23 cellular contexts compared by ENCODE assay signal in genomic region chr2:132950986-132951385, GRCh38.
DNase-seq lines count a peak whose midpoint lies in the region; ATAC-seq and TF ChIP-seq lines count a peak whose summit lies in the region.
"Had no signal": no experiment of that assay in that cellular context is flagged by ENCODE, and none has a peak within 500 bp of the region (broad histone marks: within the 10 kb centered on the region; RNA-seq: fewer than 3 reads in every experiment).

No MANE protein-coding gene starts in this region.

- H3K36me3 ChIP-seq in endodermal cell (ENCODE audit: control insufficient read depth, insufficient read depth, low read length) = no peaks in the 10 kb centered on the region
- H3K36me3 ChIP-seq: Peyer's patch, SJCRH30 had no signal

- no peak overlapping the region for H3K27ac Mint-ChIP-seq in endodermal cell
- peak overlapping the region; percentile 35 for H3K27ac Mint-ChIP-seq in nephron progenitor cell
- H3K27ac Mint-ChIP-seq: CD8-positive, alpha-beta memory T cell had no signal

- 79 to 80% methylated on average over 4 to 5 of the region's 5 CpGs for WGBS in endodermal cell (ENCODE audit: insufficient coverage in 1 of 2, insufficient read length in 1 of 2), 2 experiments

- H3K4me3 Mint-ChIP-seq in endodermal cell (no peak overlapping the region), nephron progenitor cell (no peak overlapping the region)
- H3K4me3 Mint-ChIP-seq: CD8-positive, alpha-beta memory T cell had no signal

- H3K4me3 ChIP-seq in endodermal cell (ENCODE audit: low read length) = no peak overlapping the region
- H3K4me3 ChIP-seq: Peyer's patch, SJCRH30 had no signal

- H3K27me3 Mint-ChIP-seq in endodermal cell (ENCODE audit: insufficient read depth) (peaks cover 1% of the 10 kb centered on the region), nephron progenitor cell (ENCODE audit: low read depth, poor library complexity) (no peaks in the 10 kb centered on the region)
- H3K27me3 Mint-ChIP-seq: CD8-positive, alpha-beta memory T cell had no signal

- ATAC-seq in stimulated activated naive CD8-positive, alpha-beta T cell treated with anti-CD3 and anti-CD28 coated beads, Interleukin-15, Interleukin-2, amounts not matched to agents 100 U/mL and 50 U/mL, for 24 hours = no peak

- no peaks in the 10 kb centered on the region for H3K9me3 Mint-ChIP-seq in endodermal cell
- no peaks in the 10 kb centered on the region for H3K9me3 Mint-ChIP-seq in nephron progenitor cell

- no peaks in the 10 kb centered on the region for H3K36me3 Mint-ChIP-seq in endodermal cell (ENCODE audit: low read depth)
- no peaks in the 10 kb centered on the region for H3K36me3 Mint-ChIP-seq in nephron progenitor cell (ENCODE audit: low read depth)
- H3K36me3 Mint-ChIP-seq: CD8-positive, alpha-beta memory T cell had no signal

- no peak for TF ChIP-seq CTCF in endodermal cell (conservative IDR thresholded peaks at IDR 0.05)
- no peak for TF ChIP-seq CTCF in nephron progenitor cell (IDR thresholded peaks at IDR 0.05)

- peaks cover 16% of the 10 kb centered on the region for H3K4me1 Mint-ChIP-seq in endodermal cell
- H3K4me1 Mint-ChIP-seq in nephron progenitor cell = peaks cover 55% of the 10 kb centered on the region
- H3K4me1 Mint-ChIP-seq: CD8-positive, alpha-beta memory T cell had no signal

- peak overlapping the region; percentile 66 for H3K27ac ChIP-seq in endodermal cell (ENCODE audit: low read depth, low read length)
- H3K27ac ChIP-seq: Peyer's patch, SJCRH30 had no signal

- H3K27me3 ChIP-seq in endodermal cell (ENCODE audit: control insufficient read depth, insufficient read depth, low read length, poor library complexity, severe bottlenecking) = no peaks in the 10 kb centered on the region
- H3K27me3 ChIP-seq: Peyer's patch, SJCRH30 had no signal

- H3K9me3 ChIP-seq in endodermal cell (ENCODE audit: control insufficient read depth, low read length) = no peaks in the 10 kb centered on the region
- H3K9me3 ChIP-seq: Peyer's patch, SJCRH30 had no signal

- no peak overlapping the region for H3K9ac ChIP-seq in endodermal cell (ENCODE audit: extremely low read depth, low read length, poor library complexity, severe bottlenecking)

- DNase-seq in NCI-H2227 treated with DMSO at 0.1 percent for 48 hours (lab: John Stamatoyannopoulos, UW) (peak; percentile 16), NCI-H2227 (lab: John Stamatoyannopoulos, UW; ENCODE audit: unreplicated experiment) (no peak), NCI-H82 treated with DMSO at 0.1 percent for 48 hours (lab: John Stamatoyannopoulos, UW; ENCODE audit: unreplicated experiment) (peak; percentile 70), endodermal cell (no peak), nephron progenitor cell (no peak), kidney tubule cell (ENCODE audit: low spot score) (no peak), NCI-H187 treated with DMSO at 0.1 percent for 48 hours (lab: John Stamatoyannopoulos, UW) (no peak)
- no peak for DNase-seq in stimulated activated naive CD8-positive, alpha-beta T cell treated with anti-CD3 and anti-CD28 coated beads, Interleukin-15, Interleukin-2, amounts not matched to agents 100 U/mL and 50 U/mL, for 24 hours
- DNase-seq: 8988T; AML-193; C1 segment of cervical spinal cord; Calu3; CD8-positive, alpha-beta memory T cell; GF-D8; H7; KBM-7; NCI-H1092 treated with DMSO at 0.1 percent for 48 hours; NCI-H1436 treated with DMSO at 0.1 percent for 48 hours; NCI-H2029; NCI-H526 treated with DMSO at 0.1 percent for 48 hours; NK-92 treated with Interleukin-12 subunit alpha and Interleukin-12 subunit beta, amount 100 ng/mL, for 24 hours; Peyer's patch; SJCRH30 had no signal

- H3K4me1 ChIP-seq in endodermal cell (ENCODE audit: control insufficient read depth, insufficient read depth, low read length) = peaks cover 6% of the 10 kb centered on the region
- H3K4me1 ChIP-seq: Peyer's patch, SJCRH30 had no signal

Comparison
In these comparisons a context has a peak if more than half of its experiments do, and no peak if none do; other contexts are left out.
1. DNase-seq: peak in NCI-H2227 treated with DMSO at 0.1 percent for 48 hours (single experiment) and NCI-H82 treated with DMSO at 0.1 percent for 48 hours (single experiment); none in NCI-H2227 (single experiment), endodermal cell (single experiment), nephron progenitor cell (single experiment), kidney tubule cell (single experiment), stimulated activated naive CD8-positive, alpha-beta T cell treated with anti-CD3 and anti-CD28 coated beads, Interleukin-15, Interleukin-2, amounts not matched to agents 100 U/mL and 50 U/mL, for 24 hours (single experiment) and NCI-H187 treated with DMSO at 0.1 percent for 48 hours (single experiment).